1 cellular context compared by ENCODE assay signal in genomic region chr15:70976856-70977255, GRCh38.
A peak's percentile ranks its signal among the peaks of the same experiment; 100 is the strongest.
TF ChIP-seq lines count a peak whose summit lies in the region.

No MANE protein-coding gene starts in this region.

TF ChIP-seq in SK-N-SH, 30 proteins besides CTCF, POLR2A, EP300 and RAD21 (continued from another document):
- TF ChIP-seq USF2 (IDR thresholded peaks at IDR 0.05; ENCODE audit: borderline replicate concordance, low read depth, low read length), result no peak
- no peak for TF ChIP-seq NFIC (IDR thresholded peaks at IDR 0.05; ENCODE audit: borderline replicate concordance)
- no peak for TF ChIP-seq GATA2 (CRISPR knock-in tag; IDR thresholded peaks at IDR 0.05)
- TF ChIP-seq TCF12 (IDR thresholded peaks at IDR 0.05), result peak; percentile 56
- TF ChIP-seq JUND (IDR thresholded peaks at IDR 0.05), result peak; percentile 69
